ENCODE assay signal across 22 cellular contexts in genomic region chr7:107390921-107391320, GRCh38.
"Had no signal": no experiment of that assay in that cellular context is flagged by ENCODE, and none has a peak within 500 bp of the region (broad histone marks: within the 10 kb centered on the region; RNA-seq: fewer than 3 reads in every experiment).

No MANE protein-coding gene starts in this region.

- H3K9ac ChIP-seq: parathyroid adenoma had no signal

- H3K27ac ChIP-seq: coronary artery, parathyroid adenoma, spleen, thoracic aorta, upper lobe of right lung had no signal

- H3K27me3 Mint-ChIP-seq: activated CD8-positive, alpha-beta T cell treated with anti-CD3 and anti-CD28 coated beads for 36 hours; activated naive CD4-positive, alpha-beta T cell treated with anti-CD3 and anti-CD28 coated beads, Interleukin-2, amount 10 ng/mL, durations not matched to agents 7 days and 5 days; central memory CD8-positive, alpha-beta T cell; memory B cell; naive B cell; stimulated activated naive B cell treated with anti-CD40 and anti-IgM and Interleukin-4, amounts not matched to agents 10 μg/mL and 1 μg/mL and 100 μg/mL, for 72 hours; T-cell had no signal

- H3K27me3 ChIP-seq: spleen, upper lobe of right lung had no signal

- H3K4me3 ChIP-seq: coronary artery, mucosa of descending colon, spleen, thoracic aorta, upper lobe of right lung had no signal

- ATAC-seq: activated CD8-positive, alpha-beta T cell treated with anti-CD3 and anti-CD28 coated beads for 36 hours; activated T-cell treated with anti-CD3 and anti-CD28 coated beads, Interleukin-2, amount 50 U/mL, for 4 hours; mucosa of descending colon; stimulated activated naive B cell treated with anti-CD40 and anti-IgM and Interleukin-4, amounts not matched to agents 10 μg/mL and 1 μg/mL and 100 μg/mL, for 72 hours; T-cell; upper lobe of right lung had no signal

- DNase-seq: activated CD4-positive, alpha-beta T cell treated with anti-CD3 and anti-CD28 coated beads for 48 hours; activated CD4-positive, CD25-positive, alpha-beta regulatory T cell; activated CD8-positive, alpha-beta memory T cell treated with anti-CD3 and anti-CD28 coated beads, Interleukin-2, amount 50 U/mL, for 4 hours; activated CD8-positive, alpha-beta T cell treated with anti-CD3 and anti-CD28 coated beads for 36 hours; activated effector memory CD4-positive, alpha-beta T cell treated with Interleukin-2 at 50 U/mL for 16 hours; activated naive CD4-positive, alpha-beta T cell treated with anti-CD3 and anti-CD28 coated beads, Interleukin-2, amount 10 ng/mL, durations not matched to agents 7 days and 5 days; activated T-cell treated with anti-CD3 and anti-CD28 coated beads, Interleukin-2, amount 50 U/mL, for 4 hours; aorta; erythroblast; foreskin melanocyte; glutamatergic neuron; mucosa of descending colon; naive B cell; spleen; stimulated activated naive B cell treated with anti-CD40 and anti-IgM and Interleukin-4, amounts not matched to agents 10 μg/mL and 1 μg/mL and 100 μg/mL, for 72 hours; T-cell; upper lobe of right lung had no signal

- H3K4me1 ChIP-seq: parathyroid adenoma had no signal

- H3K4me3 Mint-ChIP-seq: activated CD8-positive, alpha-beta T cell treated with anti-CD3 and anti-CD28 coated beads for 36 hours; activated naive CD4-positive, alpha-beta T cell treated with anti-CD3 and anti-CD28 coated beads, Interleukin-2, amount 10 ng/mL, durations not matched to agents 7 days and 5 days; activated T-cell treated with anti-CD3 and anti-CD28 coated beads, Interleukin-2, amount 50 U/mL, for 4 hours; central memory CD8-positive, alpha-beta T cell; memory B cell; naive B cell; stimulated activated naive B cell treated with anti-CD40 and anti-IgM and Interleukin-4, amounts not matched to agents 10 μg/mL and 1 μg/mL and 100 μg/mL, for 72 hours; T-cell had no signal

- H3K9me3 Mint-ChIP-seq: activated CD8-positive, alpha-beta T cell treated with anti-CD3 and anti-CD28 coated beads for 36 hours; activated naive CD4-positive, alpha-beta T cell treated with anti-CD3 and anti-CD28 coated beads, Interleukin-2, amount 10 ng/mL, durations not matched to agents 7 days and 5 days; activated T-cell treated with anti-CD3 and anti-CD28 coated beads, Interleukin-2, amount 50 U/mL, for 4 hours; central memory CD8-positive, alpha-beta T cell; memory B cell; naive B cell; stimulated activated naive B cell treated with anti-CD40 and anti-IgM and Interleukin-4, amounts not matched to agents 10 μg/mL and 1 μg/mL and 100 μg/mL, for 72 hours; T-cell had no signal

- H3K36me3 Mint-ChIP-seq: activated naive CD4-positive, alpha-beta T cell treated with anti-CD3 and anti-CD28 coated beads, Interleukin-2, amount 10 ng/mL, durations not matched to agents 7 days and 5 days had no signal

- H3K27ac Mint-ChIP-seq: activated CD8-positive, alpha-beta T cell treated with anti-CD3 and anti-CD28 coated beads for 36 hours; activated naive CD4-positive, alpha-beta T cell treated with anti-CD3 and anti-CD28 coated beads, Interleukin-2, amount 10 ng/mL, durations not matched to agents 7 days and 5 days; memory B cell; stimulated activated naive B cell treated with anti-CD40 and anti-IgM and Interleukin-4, amounts not matched to agents 10 μg/mL and 1 μg/mL and 100 μg/mL, for 72 hours; T-cell had no signal

- H3K9me3 ChIP-seq: mucosa of descending colon, spleen, thoracic aorta, upper lobe of right lung had no signal

- H3K4me1 Mint-ChIP-seq: activated naive CD4-positive, alpha-beta T cell treated with anti-CD3 and anti-CD28 coated beads, Interleukin-2, amount 10 ng/mL, durations not matched to agents 7 days and 5 days; central memory CD8-positive, alpha-beta T cell had no signal

- H3K36me3 ChIP-seq: thoracic aorta, upper lobe of right lung had no signal
